ENCODE assay signal across 27 cellular contexts in the genomic region with DNA sequence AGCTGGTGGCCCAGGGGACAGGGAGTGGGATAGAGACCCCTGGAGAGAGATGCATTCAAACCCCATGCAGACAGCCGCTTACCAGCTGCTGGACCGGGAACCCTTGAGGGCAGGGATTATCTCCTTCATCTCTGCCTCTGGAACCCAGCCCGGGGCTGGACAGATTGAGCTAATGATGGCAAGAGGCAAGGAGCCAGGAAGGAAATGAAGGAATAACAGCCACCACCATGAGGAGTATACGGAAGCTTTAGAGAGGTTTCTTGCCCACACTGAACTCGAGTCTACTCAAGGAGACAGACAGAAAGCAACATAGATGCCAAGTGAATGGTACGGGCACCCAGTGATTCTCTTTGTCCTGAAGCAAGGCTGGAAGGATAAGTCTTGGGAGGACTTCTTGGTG.
"Had no signal": no experiment of that assay in that cellular context is flagged by ENCODE, and none has a peak within 500 bp of the region (broad histone marks: within the 10 kb centered on the region; RNA-seq: fewer than 3 reads in every experiment).

No MANE protein-coding gene starts in this region.

- H3K36me3 ChIP-seq: brain microvascular endothelial cell had no signal

- FAIRE-seq: astrocyte, bronchial epithelial cell, frontal cortex had no signal

- H3K4me3 ChIP-seq: coronary artery, dorsolateral prefrontal cortex had no signal

- H3K27ac ChIP-seq: brain microvascular endothelial cell, coronary artery, dorsolateral prefrontal cortex had no signal

- DNase-seq: activated CD4-positive, alpha-beta memory T cell treated with anti-CD3 and anti-CD28 coated beads, Interleukin-2, amount 10 ng/mL, durations not matched to agents 7 days and 5 days; activated CD4-positive, alpha-beta T cell treated with anti-CD3 and anti-CD28 coated beads for 1 hour; activated CD4-positive, alpha-beta T cell treated with anti-CD3 and anti-CD28 coated beads for 4 hours; activated CD4-positive, alpha-beta T cell treated with anti-CD3 and anti-CD28 coated beads, Interleukin-2, amount 10 ng/mL, durations not matched to agents 7 days and 5 days; activated CD4-positive, alpha-beta T cell treated with anti-CD3 and anti-CD28 coated beads, Interleukin-2, amount 50 U/mL, for 4 hours; activated CD4-positive, CD25-positive, alpha-beta regulatory T cell; activated CD8-positive, alpha-beta memory T cell treated with anti-CD3 and anti-CD28 coated beads, Interleukin-2, amount 50 U/mL, for 48 hours; activated effector memory CD4-positive, alpha-beta T cell treated with Interleukin-2 at 50 U/mL for 16 hours; activated gamma-delta T cell treated with Interleukin-2 at 50 U/mL for 16 hours; activated naive CD4-positive, alpha-beta T cell treated with anti-CD3 and anti-CD28 coated beads, Interleukin-2, amount 50 U/mL, for 16 hours; activated naive CD4-positive, alpha-beta T cell treated with Interleukin-2 at 50 U/mL for 16 hours; activated T-cell treated with anti-CD3 and anti-CD28 coated beads for 4 hours; activated T-cell treated with anti-CD3 and anti-CD28 coated beads, Interleukin-2, amount 50 U/mL, for 24 hours; activated T-cell treated with anti-CD3 and anti-CD28 coated beads, Interleukin-2, amount 50 U/mL, for 72 hours; amniotic stem cell; anterior cingulate cortex; brain microvascular endothelial cell; dorsolateral prefrontal cortex; effector memory CD4-positive, alpha-beta T cell; endodermal cell; foreskin fibroblast; head of caudate nucleus; T-helper 2 cell had no signal
